8 cellular contexts compared by ENCODE assay signal in genomic region chr6:157981395-157982296, GRCh38. TPM values are rescaled to one million over a fixed set of nuclear protein-coding genes. Genes with fewer than 3 reads are reported as not detected.
DNase-seq lines count a peak whose midpoint lies in the region; TF ChIP-seq lines count a peak whose summit lies in the region.

SYNJ2 (plus strand) TSS chr6:157981863; CDS start chr6:157981962, 99 bp downstream.

- H3F3A ChIP-seq in GM23248 (ENCODE audit: insufficient read depth) = peaks cover 31% of the 10 kb centered on the region

- H3K27me3 ChIP-seq in GM23248 (replicated peaks; ENCODE audit: insufficient read depth) = no peaks in the 10 kb centered on the region
- no peaks in the 10 kb centered on the region for H3K27me3 ChIP-seq in right atrium auricular region

- WGBS in GM23248 (ENCODE audit: low coverage in 1 of 2, low lambda C conversion rate in 2 of 2, missing lambda C conversion rate in 2 of 2), 2 experiments = 2 to 3% methylated on average over 48 to 75 of the region's 108 CpGs

- peak; percentile 67 to 74 for TF ChIP-seq CTCF in right atrium auricular region (IDR thresholded peaks at IDR 0.05)

- DNase-seq in ELF-1 (ENCODE audit: low read depth, low spot score) (peak; percentile 88), GM23248 (peak; percentile 88), amniotic epithelial cell (ENCODE audit: low read depth) (peak; percentile 85), right atrium auricular region (ENCODE audit: low spot score) (no peak), renal cortical epithelial cell (ENCODE audit: low read depth) (peak; percentile 35), NCI-H187 treated with DMSO at 0.1 percent for 48 hours (lab: John Stamatoyannopoulos, UW) (no peak)

- in situ Hi-C loops in GM23248 (cut with MboI) = no loop called here

- H2AFZ ChIP-seq in GM23248 = peak within 1 kb of the TSS; percentile 60

- peak within 1 kb of the TSS; percentile 99 for H3K4me2 ChIP-seq in GM23248 (ENCODE audit: unreplicated experiment)

- H3K9ac ChIP-seq in GM23248 = peak within 1 kb of the TSS; percentile 89

- H3K4me3 ChIP-seq in GM23248 (peak within 1 kb of the TSS; percentile 96), right atrium auricular region (peak within 1 kb of the TSS; percentile 69 to 84)

- no peaks in the 10 kb centered on the region for H4K20me1 ChIP-seq in GM23248 (ENCODE audit: insufficient read depth)

- H3K9me3 ChIP-seq in GM23248 (ENCODE audit: low read depth) = no peaks in the 10 kb centered on the region
- no peaks in the 10 kb centered on the region for H3K9me3 ChIP-seq in KOPT-K1 (ENCODE audit: insufficient read depth, low read length, poor library complexity, severe bottlenecking)
- no peaks in the 10 kb centered on the region for H3K9me3 ChIP-seq in right atrium auricular region

- no peaks in the 10 kb centered on the region for H3K36me3 ChIP-seq in GM23248 (ENCODE audit: low read depth)
- no peaks in the 10 kb centered on the region for H3K36me3 ChIP-seq in KOPT-K1 (ENCODE audit: insufficient read depth, low read length)
- H3K36me3 ChIP-seq in right atrium auricular region = no peaks in the 10 kb centered on the region

- intact Hi-C loops in T-helper 1 cell treated with Interleukin-12 subunit alpha and Interleukin-12 subunit beta and Interleukin-4 antibody, amounts not matched to agents 30 ng/mL and 1 ng/mL, for 36 hours (cut with micrococcal nuclease) = loop anchor here (1.0 to 5.0 kb wide), 12 partner anchors 9 to 959 kb away; partner anchors contain the start of genes GTF2H5, SERAC1 and ZDHHC14

- H3K4me1 ChIP-seq in GM23248 (ENCODE audit: insufficient read depth) (peaks cover 17% of the 10 kb centered on the region), right atrium auricular region (peaks cover 0 to 15% of the 10 kb centered on the region in 2 donors)

- H3K27ac ChIP-seq in GM23248 (peak within 1 kb of the TSS; percentile 49; the same call in 1 of the 2 replicates), KOPT-K1 (ENCODE audit: low read depth, low read length, poor library complexity, severe bottlenecking) (peak within 1 kb of the TSS; percentile 80), right atrium auricular region (peak within 1 kb of the TSS; percentile 80 to 82)

- H3K79me2 ChIP-seq in GM23248 (ENCODE audit: insufficient read depth) = peaks cover 45% of the 10 kb centered on the region

- no peaks in the 10 kb centered on the region for H3K9me2 ChIP-seq in GM23248 (ENCODE audit: insufficient read depth)

RNA-seq across cellular contexts. Expression of gene SYNJ2, which starts in this region (rescaled TPM):
- 25.3 and 28.6 TPM in 2 replicates for total RNA-seq in GM23248 (2014; rRNA removed; shearing (Covaris generic))
- 17.6 and 20.5 TPM in 2 replicates for polyA plus RNA-seq in GM23248 (2016; fragmentation: Nextera tagmentation; extraction: Ambion mirVana)
- 42.3 and 44.9 TPM in 2 replicates for total RNA-seq in T-helper 1 cell treated with Interleukin-12 subunit alpha and Interleukin-12 subunit beta and Interleukin-4 antibody, amounts not matched to agents 30 ng/mL and 1 ng/mL, for 36 hours
- total RNA-seq in right atrium auricular region (10 to 100 TPM; 10.1 to 20.0 TPM), renal cortical epithelial cell (13.3 and 14.1 TPM in 2 replicates)

Comparison
In these comparisons a context has a peak if more than half of its experiments do, and no peak if none do; other contexts are left out.
1. DNase-seq: peak in ELF-1 (single experiment), GM23248 (single experiment), amniotic epithelial cell (single experiment) and renal cortical epithelial cell (single experiment); none in right atrium auricular region (single experiment) and NCI-H187 treated with DMSO at 0.1 percent for 48 hours (single experiment).
2. Peak in every context shown above with its lines, with median percentiles within 50 percentile points of each other: H3K27ac ChIP-seq.